In genomic region chr2:16973586-16974274, GRCh38 we compare ENCODE assay signal across 28 cellular contexts.
DNase-seq lines count a peak whose midpoint lies in the region; ATAC-seq and TF ChIP-seq lines count a peak whose summit lies in the region.
"Had no signal": no experiment of that assay in that cellular context is flagged by ENCODE, and none has a peak within 500 bp of the region (broad histone marks: within the 10 kb centered on the region; RNA-seq: fewer than 3 reads in every experiment).

No MANE protein-coding gene starts in this region.

- no peak for TF ChIP-seq POLR2A in breast epithelium (IDR thresholded peaks at IDR 0.05)

- TF ChIP-seq CTCF in MCF 10A (IDR thresholded peaks at IDR 0.05; ENCODE audit: unreplicated experiment) (no peak), breast epithelium (IDR thresholded peaks at IDR 0.05) (no peak), astrocyte of the spinal cord (IDR thresholded peaks at IDR 0.05; ENCODE audit: low read depth, low read length) (no peak)

- POLR2A ChIA-PET in MCF 10A (lab: Yijun Ruan, JAX), result no interaction called here

- no peak overlapping the region for H3K4me3 Mint-ChIP-seq in MCF 10A (ENCODE audit: unreplicated experiment)
- H3K4me3 Mint-ChIP-seq: activated CD4-positive, alpha-beta T cell treated with anti-CD3 and anti-CD28 coated beads, Interleukin-2, amount 10 ng/mL, durations not matched to agents 24 days and 14 days; endodermal cell; memory B cell; naive thymus-derived CD8-positive, alpha-beta T cell; T-cell had no signal

- H3K9me3 Mint-ChIP-seq in MCF 10A (ENCODE audit: unreplicated experiment), result peaks cover 41% of the 10 kb centered on the region
- H3K9me3 Mint-ChIP-seq: activated CD4-positive, alpha-beta T cell treated with anti-CD3 and anti-CD28 coated beads, Interleukin-2, amount 10 ng/mL, durations not matched to agents 24 days and 14 days; endodermal cell had no signal

- H3K36me3 Mint-ChIP-seq in MCF 10A (ENCODE audit: insufficient read depth, unreplicated experiment), result no peaks in the 10 kb centered on the region
- H3K36me3 Mint-ChIP-seq: memory B cell; naive thymus-derived CD8-positive, alpha-beta T cell; T-cell had no signal

- H3K36me3 ChIP-seq in breast epithelium, result no peaks in the 10 kb centered on the region
- H3K36me3 ChIP-seq: adrenal gland; BLaER1 treated with 17β-estradiol and CSF1 and Interleukin-3, amounts not matched to agents 10 nM and 100 nM; HAP-1; ovary had no signal

- BruUV-seq in MCF 10A (replicated peaks; lab: Mats Ljungman, UMichigan), result no TSS peak

- in situ Hi-C loops in astrocyte of the spinal cord (cut with HindIII; ENCODE audit: low sequenced_read_pairs), result no loop called here
- in situ Hi-C loops in ACHN (cut with HindIII; ENCODE audit: low pct_ligation_motif_present, low pct_unique_long_range_greater_than_20kb, low sequenced_read_pairs), result no loop called here

- intact Hi-C loops in MCF 10A (cut with micrococcal nuclease) (no loop called here), breast epithelium (cut with DNase I; ENCODE audit: low total_unique reads) (no loop called here)

- H3K27me3 Mint-ChIP-seq in MCF 10A (ENCODE audit: insufficient read depth, unreplicated experiment), result no peaks in the 10 kb centered on the region
- H3K27me3 Mint-ChIP-seq: activated CD4-positive, alpha-beta T cell treated with anti-CD3 and anti-CD28 coated beads, Interleukin-2, amount 10 ng/mL, durations not matched to agents 24 days and 14 days; memory B cell; T-cell had no signal

- ATAC-seq in HG02642 (IDR thresholded peaks at IDR 0.05; ENCODE audit: poor library complexity, unreplicated experiment), result no peak
- no peak for ATAC-seq in HG03045 (IDR thresholded peaks at IDR 0.05; ENCODE audit: unreplicated experiment)
- ATAC-seq in HG02970 (IDR thresholded peaks at IDR 0.05; ENCODE audit: low FRiP score, unreplicated experiment), result no peak
- ATAC-seq: naive thymus-derived CD8-positive, alpha-beta T cell; Right ventricle myocardium inferior; sciatic nerve; stimulated activated naive CD8-positive, alpha-beta T cell treated with anti-CD3 and anti-CD28 coated beads, Interleukin-15, Interleukin-2, amounts not matched to agents 100 U/mL and 50 U/mL, for 24 hours; T-cell had no signal

- peak; percentile 71 for DNase-seq in MCF 10A (ENCODE audit: unreplicated experiment)
- DNase-seq in breast epithelium (ENCODE audit: low spot score in 2 of 2), result no peak
- DNase-seq in astrocyte of the spinal cord (ENCODE audit: low read depth, low spot score), result peak; percentile 82
- DNase-seq in glomerular visceral epithelial cell (ENCODE audit: extremely low spot score), result peak; percentile 37
- no peak for DNase-seq in ACHN
- DNase-seq: 8988T; activated CD4-positive, alpha-beta T cell treated with anti-CD3 and anti-CD28 coated beads, Interleukin-2, amount 10 ng/mL, durations not matched to agents 24 days and 14 days; activated gamma-delta T cell; adrenal gland; endodermal cell; foreskin melanocyte; hypothalamus; naive thymus-derived CD8-positive, alpha-beta T cell; NCI-H2029 treated with DMSO at 0.1 percent for 48 hours; NCI-H524; ovary; stimulated activated CD4-positive, alpha-beta T cell treated with anti-CD3 and anti-CD28 coated beads, Interleukin-2, amount 100 ng/mL, for 24 hours; stimulated activated naive CD8-positive, alpha-beta T cell treated with anti-CD3 and anti-CD28 coated beads, Interleukin-15, Interleukin-2, amounts not matched to agents 100 U/mL and 50 U/mL, for 24 hours; T-cell; trophoblast cell had no signal

- H3K9me3 ChIP-seq in breast epithelium, result no peaks in the 10 kb centered on the region
- H3K9me3 ChIP-seq: adrenal gland, HAP-1, ovary had no signal

- H3K27ac Mint-ChIP-seq in MCF 10A (ENCODE audit: low read depth, unreplicated experiment), result no peak overlapping the region
- H3K27ac Mint-ChIP-seq: activated CD4-positive, alpha-beta T cell treated with anti-CD3 and anti-CD28 coated beads, Interleukin-2, amount 10 ng/mL, durations not matched to agents 24 days and 14 days; endodermal cell; memory B cell; naive thymus-derived CD8-positive, alpha-beta T cell; T-cell had no signal

- H3K4me1 ChIP-seq in breast epithelium, result no peaks in the 10 kb centered on the region
- H3K4me1 ChIP-seq: adrenal gland, HAP-1 had no signal

- CTCF ChIA-PET in MCF 10A (lab: Yijun Ruan, JAX), result interaction anchor here (0.6 kb wide), 1 partner anchor 115 kb away, joined by 4 read pairs; no protein-coding TSS in a partner anchor

- H3K27me3 ChIP-seq in breast epithelium, result no peaks in the 10 kb centered on the region
- H3K27me3 ChIP-seq: adrenal gland; BLaER1 treated with 17β-estradiol and CSF1 and Interleukin-3, amounts not matched to agents 10 nM and 100 nM; ovary had no signal

- H3K4me3 ChIP-seq in breast epithelium (no peak overlapping the region), astrocyte of the spinal cord (ENCODE audit: low read depth, low read length) (no peak overlapping the region)
- H3K4me3 ChIP-seq: adrenal gland; BLaER1 treated with 17β-estradiol and CSF1 and Interleukin-3, amounts not matched to agents 10 nM and 100 nM; HAP-1; ovary had no signal

- no peak overlapping the region for H3K27ac ChIP-seq in breast epithelium
- H3K27ac ChIP-seq: adrenal gland; BLaER1 treated with 17β-estradiol and CSF1 and Interleukin-3, amounts not matched to agents 10 nM and 100 nM; ovary had no signal

- no peaks in the 10 kb centered on the region for H3K4me1 Mint-ChIP-seq in MCF 10A (ENCODE audit: insufficient read depth, unreplicated experiment)
- H3K4me1 Mint-ChIP-seq: activated CD4-positive, alpha-beta T cell treated with anti-CD3 and anti-CD28 coated beads, Interleukin-2, amount 10 ng/mL, durations not matched to agents 24 days and 14 days; naive thymus-derived CD8-positive, alpha-beta T cell; T-cell had no signal

Comparison
In these comparisons a context has a peak if more than half of its experiments do, and no peak if none do; other contexts are left out.
1. DNase-seq: peak in MCF 10A (single experiment), astrocyte of the spinal cord (single experiment) and glomerular visceral epithelial cell (single experiment); none in breast epithelium (0 of 2) and ACHN (single experiment).